In genomic region chr14:77281852-77282251, GRCh38 we compare ENCODE assay signal across 1 cellular context.
TF ChIP-seq lines count a peak whose summit lies in the region.

No MANE protein-coding gene starts in this region.

TF ChIP-seq in SK-N-SH treated with all-trans-retinoic acid at 6 μM for 48 hours, 23 proteins besides CTCF, POLR2A, EP300 and RAD21 (continued from another document):
- TF ChIP-seq TSHZ2 (CRISPR knock-in tag; IDR thresholded peaks at IDR 0.05) (no peak), ARNTL (CRISPR knock-in tag; IDR thresholded peaks at IDR 0.05; ENCODE audit: borderline replicate concordance, low read depth) (no peak), ZFP3 (CRISPR knock-in tag; IDR thresholded peaks at IDR 0.05) (no peak), TOX (CRISPR knock-in tag; IDR thresholded peaks at IDR 0.05; ENCODE audit: borderline replicate concordance) (no peak), ISL1 (CRISPR knock-in tag; IDR thresholded peaks at IDR 0.05) (no peak), PPARA (CRISPR knock-in tag; IDR thresholded peaks at IDR 0.05; ENCODE audit: borderline replicate concordance) (no peak), GLIS3 (CRISPR knock-in tag; IDR thresholded peaks at IDR 0.05) (no peak), POU6F1 (CRISPR knock-in tag; IDR thresholded peaks at IDR 0.05; ENCODE audit: borderline replicate concordance, low read depth) (no peak)
